24 cellular contexts compared by ENCODE assay signal in the genomic region with DNA sequence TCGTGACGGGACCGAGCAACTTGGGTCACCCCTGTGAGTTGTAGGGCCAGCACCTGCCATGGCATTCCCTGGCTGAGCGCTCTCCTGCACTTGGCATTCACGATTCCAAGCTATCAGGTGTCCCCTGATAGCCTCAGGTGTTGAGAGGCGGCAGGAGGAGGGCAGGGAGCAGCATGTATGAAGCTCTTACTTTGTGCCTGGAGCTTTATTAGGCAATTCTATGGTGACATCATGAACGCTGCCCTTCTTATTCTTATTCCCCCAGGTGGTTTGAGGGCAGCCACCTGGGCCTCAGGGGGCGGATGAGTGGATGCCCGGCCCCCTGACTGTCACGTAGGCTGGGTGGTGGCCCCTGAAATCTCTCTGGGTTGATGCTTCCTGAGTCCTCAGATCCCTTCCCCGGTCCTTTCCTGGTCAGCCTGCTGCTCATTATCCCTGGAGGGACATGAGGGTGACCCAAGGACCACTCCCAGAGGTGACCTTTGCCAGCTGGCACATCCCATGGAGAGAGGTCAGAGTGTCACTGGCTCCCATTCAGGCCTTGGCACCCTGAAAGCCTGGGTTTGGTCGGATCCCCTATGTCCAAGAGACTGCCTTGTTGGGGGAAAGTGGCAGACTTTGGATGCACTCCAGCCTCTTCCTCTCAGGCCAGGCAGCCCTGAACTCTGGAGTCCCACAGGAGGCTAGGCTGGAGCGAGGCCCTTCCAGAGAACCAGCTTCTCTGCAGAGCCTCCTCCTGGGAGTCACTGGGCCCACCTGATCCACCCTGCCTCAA. TPM values are rescaled to one million over a fixed set of nuclear protein-coding genes. Genes with fewer than 3 reads are reported as not detected.
DNase-seq lines count a peak whose midpoint lies in the region; ATAC-seq and TF ChIP-seq lines count a peak whose summit lies in the region.
"Had no signal": no experiment of that assay in that cellular context is flagged by ENCODE, and none has a peak within 500 bp of the region (broad histone marks: within the 10 kb centered on the region; RNA-seq: fewer than 3 reads in every experiment).

No MANE protein-coding gene starts in this region.

- H3K36me3 ChIP-seq in left ventricle myocardium inferior (no peaks in the 10 kb centered on the region), ascending aorta (no peaks in the 10 kb centered on the region), trophoblast cell (ENCODE audit: control insufficient read depth in 1 of 2, insufficient read depth in 2 of 2, low read length in 2 of 2) (peaks cover 33 to 42% of the 10 kb centered on the region in 2 experiments), body of pancreas (replicated peaks in 1 of 2; ENCODE audit: insufficient read depth in 1 of 2, low read depth in 2 of 2) (peaks cover 0 to 4% of the 10 kb centered on the region in 2 donors)
- H3K36me3 ChIP-seq: neutrophil, prostate gland, tibial nerve had no signal

- no peak for TF ChIP-seq CTCF in left ventricle myocardium inferior (IDR thresholded peaks at IDR 0.05; ENCODE audit: borderline replicate concordance)
- no peak for TF ChIP-seq CTCF in ascending aorta (IDR thresholded peaks at IDR 0.05)
- no peak for TF ChIP-seq CTCF in body of pancreas (IDR thresholded peaks at IDR 0.05)

- H3K4me1 ChIP-seq in left ventricle myocardium inferior (peaks cover 39% of the 10 kb centered on the region), ascending aorta (peaks cover 10 to 36% of the 10 kb centered on the region in 2 donors), trophoblast cell (ENCODE audit: control insufficient read depth in 1 of 2, insufficient read depth in 2 of 2, low read length in 2 of 2) (peaks cover 40 to 56% of the 10 kb centered on the region in 2 experiments), body of pancreas (peaks cover 38% of the 10 kb centered on the region)
- H3K4me1 ChIP-seq: prostate gland had no signal

- DNase-seq in left ventricle myocardium inferior = no peak
- no peak for DNase-seq in cardiac septum (ENCODE audit: low spot score)
- DNase-seq in ascending aorta (ENCODE audit: low spot score in 2 of 2) = no peak
- peak in 1 of 2 donors; percentile 65 for DNase-seq in trophoblast cell
- no peak for DNase-seq in HuH-7.5 (ENCODE audit: low spot score)
- DNase-seq in ureter (ENCODE audit: low spot score) = no peak
- DNase-seq in RPMI8226 = no peak
- no peak for DNase-seq in body of pancreas
- DNase-seq: ACHN; activated CD4-positive, alpha-beta T cell treated with anti-CD3 and anti-CD28 coated beads for 48 hours; activated naive CD4-positive, alpha-beta T cell treated with anti-CD3 and anti-CD28 coated beads, Interleukin-2, amount 10 ng/mL, durations not matched to agents 7 days and 5 days; erythroblast; foreskin melanocyte; GOT3; NCI-H1105 treated with DMSO at 0.1 percent for 48 hours; NCI-H2107; NCI-H748 treated with DMSO at 0.1 percent for 48 hours; T-cell had no signal

- no peak overlapping the region for H3K23ac ChIP-seq in trophoblast cell (ENCODE audit: low read length)

- H3K27me3 ChIP-seq in left ventricle myocardium inferior (ENCODE audit: low read depth) = no peaks in the 10 kb centered on the region
- no peaks in the 10 kb centered on the region for H3K27me3 ChIP-seq in ascending aorta
- H3K27me3 ChIP-seq in trophoblast cell (ENCODE audit: insufficient read depth, low read length) = no peaks in the 10 kb centered on the region
- no peaks in the 10 kb centered on the region for H3K27me3 ChIP-seq in body of pancreas
- H3K27me3 ChIP-seq: tibial nerve had no signal

- H3K79me2 ChIP-seq in trophoblast cell (ENCODE audit: control insufficient read depth, insufficient read depth, low read length, poor library complexity) = peaks cover 39% of the 10 kb centered on the region

- H3K9me3 ChIP-seq in left ventricle myocardium inferior (replicated peaks) (no peaks in the 10 kb centered on the region), ascending aorta (no peaks in the 10 kb centered on the region), trophoblast cell (ENCODE audit: insufficient read depth, low read depth, low read length) (peaks cover 3% of the 10 kb centered on the region), body of pancreas (no peaks in the 10 kb centered on the region)
- H3K9me3 ChIP-seq: neutrophil, prostate gland, tibial nerve had no signal

- WGBS in trophoblast cell (ENCODE audit: extremely low coverage, insufficient coverage, insufficient read length) = no CpG with 5 or more reads among the region's 13 CpGs
- WGBS in body of pancreas, 2 donors = 85 to 91% methylated on average over 6 to 13 of the region's 13 CpGs

- H3K27ac ChIP-seq in left ventricle myocardium inferior (replicated peaks) (peak overlapping the region; percentile 27), ascending aorta (peak overlapping the region; percentile 55 to 67), trophoblast cell (ENCODE audit: low read depth, low read length) (no peak overlapping the region), body of pancreas (peak overlapping the region in 2 of 4 donors; percentile 55 to 60)
- H3K27ac ChIP-seq: C4-2B, neutrophil, prostate gland, tibial nerve had no signal

- H3K9ac ChIP-seq in trophoblast cell (ENCODE audit: low read length) = no peak overlapping the region

- peaks cover 3% of the 10 kb centered on the region for H3K79me1 ChIP-seq in trophoblast cell (ENCODE audit: low read length)

- H2BK120ac ChIP-seq in trophoblast cell (ENCODE audit: insufficient read depth, low read length, poor library complexity) = no peak overlapping the region

- no peak overlapping the region for H2AK5ac ChIP-seq in trophoblast cell (ENCODE audit: low read length)

- no peak overlapping the region for H2BK5ac ChIP-seq in trophoblast cell (ENCODE audit: low read depth, low read length, poor library complexity)

- H3K14ac ChIP-seq in trophoblast cell (ENCODE audit: low read length) = no peak overlapping the region

- H2AFZ ChIP-seq in trophoblast cell (ENCODE audit: insufficient read depth, low read length, poor library complexity) = no peak overlapping the region

- no peak overlapping the region for H3K4me3 ChIP-seq in left ventricle myocardium inferior
- no peak overlapping the region for H3K4me3 ChIP-seq in ascending aorta
- no peak overlapping the region for H3K4me3 ChIP-seq in trophoblast cell (ENCODE audit: low read depth, low read length)
- no peak overlapping the region for H3K4me3 ChIP-seq in body of pancreas
- H3K4me3 ChIP-seq: prostate gland, smooth muscle cell, tibial nerve had no signal

- TF ChIP-seq POLR2A in body of pancreas (IDR thresholded peaks at IDR 0.05) = no peak

- peak overlapping the region; percentile 77 for H3K4ac ChIP-seq in trophoblast cell (ENCODE audit: low read depth, low read length)

- ATAC-seq in body of pancreas = no peak
- ATAC-seq: stimulated activated memory B cell treated with anti-CD40 and anti-IgM and Interleukin-4, amounts not matched to agents 10 μg/mL and 1 μg/mL and 100 μg/mL, for 72 hours; T-cell had no signal

- peak overlapping the region; percentile 32 for H3K18ac ChIP-seq in trophoblast cell (ENCODE audit: low read length)

- H4K91ac ChIP-seq in trophoblast cell (ENCODE audit: low read depth, low read length) = no peak overlapping the region

- H4K8ac ChIP-seq in trophoblast cell (ENCODE audit: low read depth, low read length) = no peak overlapping the region

- intact Hi-C loops in left ventricle myocardium inferior (cut with micrococcal nuclease) = no loop called here
- intact Hi-C loops in cardiac septum (cut with DNase I) = no loop called here
- intact Hi-C loops in ascending aorta (cut with DNase I) = no loop called here
- intact Hi-C loops in body of pancreas (cut with DNase I) = no loop called here

- H4K12ac ChIP-seq in trophoblast cell (ENCODE audit: low read depth, low read length) = no peak overlapping the region

- no peak overlapping the region for H3K4me2 ChIP-seq in trophoblast cell (ENCODE audit: low read length)
- H3K4me2 ChIP-seq: smooth muscle cell had no signal

- H2BK12ac ChIP-seq in trophoblast cell (ENCODE audit: low read length) = no peak overlapping the region

RNA-seq across cellular contexts. Expression of gene SPSB1, which starts 51.9 kb away (rescaled TPM):
- total RNA-seq in left ventricle myocardium inferior = 17.6 TPM
- 12.9 TPM for total RNA-seq in cardiac septum
- total RNA-seq in ascending aorta = 64.9 TPM
- 85.2 and 90.2 TPM in 2 replicates for polyA plus RNA-seq in trophoblast cell (2013)
- total RNA-seq in ureter = 15.1 TPM
- total RNA-seq in body of pancreas = 10 to 100 TPM; 14.5 to 16.5 TPM
